In genomic region chr3:68728343-68728742, GRCh38 we compare ENCODE assay signal across 25 cellular contexts.
DNase-seq lines count a peak whose midpoint lies in the region; ATAC-seq, FAIRE-seq and TF ChIP-seq lines count a peak whose summit lies in the region.
"Had no signal": no experiment of that assay in that cellular context is flagged by ENCODE, and none has a peak within 500 bp of the region (broad histone marks: within the 10 kb centered on the region; RNA-seq: fewer than 3 reads in every experiment).

No MANE protein-coding gene starts in this region.

- FAIRE-seq in frontal cortex (lab: Jason Lieb, UNC), result no peak
- FAIRE-seq: A549, D721Med, GM12878, GM19239 had no signal

- H3K27me3 ChIP-seq in cardiac muscle cell, result no peaks in the 10 kb centered on the region
- no peaks in the 10 kb centered on the region for H3K27me3 ChIP-seq in adipocyte (replicated peaks; ENCODE audit: control insufficient read depth, insufficient read depth, low read length)
- no peaks in the 10 kb centered on the region for H3K27me3 ChIP-seq in smooth muscle cell (ENCODE audit: low read depth)
- H3K27me3 ChIP-seq: BE2C; BLaER1 treated with 17β-estradiol and CSF1 and Interleukin-3, amounts not matched to agents 10 nM and 100 nM had no signal

- 25% methylated on average over 5 of the region's 5 CpGs for WGBS in smooth muscle cell (ENCODE audit: low lambda C conversion rate)

- H3F3A ChIP-seq in smooth muscle cell (ENCODE audit: low read depth), result peaks cover 4% of the 10 kb centered on the region

- intact Hi-C loops in Right ventricle myocardium inferior (cut with DNase I), result no loop called here

- ATAC-seq in Right ventricle myocardium inferior (no peak), GM21447 (IDR thresholded peaks at IDR 0.05; ENCODE audit: unreplicated experiment) (no peak)
- ATAC-seq: A549, GM12878, GM23338, HCT116 had no signal

- no peak overlapping the region for H3K4me3 ChIP-seq in cardiac muscle cell
- H3K4me3 ChIP-seq in adipocyte (ENCODE audit: low read length), result no peak overlapping the region
- H3K4me3 ChIP-seq in smooth muscle cell, result peak overlapping the region; percentile 26
- H3K4me3 ChIP-seq: A549; BLaER1 treated with 17β-estradiol and CSF1 and Interleukin-3, amounts not matched to agents 10 nM and 100 nM; GM12878; GM23338 had no signal

- no peaks in the 10 kb centered on the region for H3K4me1 ChIP-seq in cardiac muscle cell (ENCODE audit: low read depth)
- H3K4me1 ChIP-seq in adipocyte (ENCODE audit: control insufficient read depth, insufficient read depth, low read length), result no peaks in the 10 kb centered on the region
- no peaks in the 10 kb centered on the region for H3K4me1 ChIP-seq in smooth muscle cell (ENCODE audit: low read depth)
- H3K4me1 ChIP-seq: A549; BE2C; BLaER1 treated with 17β-estradiol and CSF1 and Interleukin-3, amounts not matched to agents 10 nM and 100 nM had no signal

- peaks cover 15% of the 10 kb centered on the region for H3K36me3 ChIP-seq in cardiac muscle cell
- no peaks in the 10 kb centered on the region for H3K36me3 ChIP-seq in adipocyte (ENCODE audit: control insufficient read depth, insufficient read depth, low read length, severe bottlenecking)
- no peaks in the 10 kb centered on the region for H3K36me3 ChIP-seq in smooth muscle cell (ENCODE audit: low read depth)
- H3K36me3 ChIP-seq: BE2C; BLaER1 treated with 17β-estradiol and CSF1 and Interleukin-3, amounts not matched to agents 10 nM and 100 nM had no signal

- H3K9ac ChIP-seq in adipocyte (ENCODE audit: low read length) (no peak overlapping the region), smooth muscle cell (ENCODE audit: low read depth) (no peak overlapping the region)
- H3K9ac ChIP-seq: BLaER1 treated with 17β-estradiol and CSF1 and Interleukin-3, amounts not matched to agents 10 nM and 100 nM had no signal

- H3K27ac ChIP-seq in cardiac muscle cell, result peak overlapping the region; percentile 31
- H3K27ac ChIP-seq in smooth muscle cell (ENCODE audit: low read depth), result no peak overlapping the region
- H3K27ac ChIP-seq: A549; BLaER1 treated with 17β-estradiol and CSF1 and Interleukin-3, amounts not matched to agents 10 nM and 100 nM had no signal

- DNase-seq in cardiac muscle cell (ENCODE audit: low read depth in 1 of 2, low spot score in 1 of 2) (peak in 1 of 2 donors; percentile 31), Right ventricle myocardium inferior (ENCODE audit: missing footprints) (no peak), adipocyte (ENCODE audit: low read depth) (peak; percentile 0), smooth muscle cell (lab: John Stamatoyannopoulos, UW; ENCODE audit: unreplicated experiment) (no peak), frontal cortex (ENCODE audit: low spot score in 2 of 2) (no peak)
- no peak for DNase-seq in activated CD8-positive, alpha-beta memory T cell treated with anti-CD3 and anti-CD28 coated beads, Interleukin-2, amount 50 U/mL, for 4 hours
- DNase-seq: 8988T; ACHN; AML-193; BE2C; CD4-positive, alpha-beta T cell; CD8-positive, alpha-beta memory T cell; DMS 273 treated with DMSO at 0.1 percent for 48 hours; DMS79; EL; GDM1; H9 had no signal

- H3K79me2 ChIP-seq in smooth muscle cell (ENCODE audit: low read depth), result no peaks in the 10 kb centered on the region

- no peaks in the 10 kb centered on the region for H4K20me1 ChIP-seq in smooth muscle cell (ENCODE audit: low read depth)
- H4K20me1 ChIP-seq: BLaER1 treated with 17β-estradiol and CSF1 and Interleukin-3, amounts not matched to agents 10 nM and 100 nM had no signal

- no peak for TF ChIP-seq CTCF in cardiac muscle cell (IDR thresholded peaks at IDR 0.05; ENCODE audit: low read depth, low read length)
- TF ChIP-seq CTCF in smooth muscle cell (IDR thresholded peaks at IDR 0.05; ENCODE audit: borderline replicate concordance, insufficient read depth, poor library complexity, severe bottlenecking), result no peak

- peak overlapping the region; percentile 69 for H3K4me2 ChIP-seq in smooth muscle cell
- H3K4me2 ChIP-seq: A549; BLaER1 treated with 17β-estradiol and CSF1 and Interleukin-3, amounts not matched to agents 10 nM and 100 nM; GM23338 had no signal

- H3K9me3 ChIP-seq in cardiac muscle cell (ENCODE audit: low read depth) (no peaks in the 10 kb centered on the region), adipocyte (ENCODE audit: control insufficient read depth, low read length) (peaks cover 9% of the 10 kb centered on the region), smooth muscle cell (replicated peaks; ENCODE audit: low read depth) (no peaks in the 10 kb centered on the region)
- H3K9me3 ChIP-seq: A549, BE2C had no signal

- peak overlapping the region; percentile 49 for H2AFZ ChIP-seq in smooth muscle cell (ENCODE audit: low read depth)
- H2AFZ ChIP-seq: GM23338 had no signal
